In genomic region chr12:95473440-95473946, GRCh38 we compare ENCODE assay signal across 1 cellular context.
TF ChIP-seq lines count a peak whose summit lies in the region.

No MANE protein-coding gene starts in this region.

TF ChIP-seq in HEK293, 187 proteins besides CTCF, POLR2A, EP300 and RAD21 (continued from another document):
- TF ChIP-seq ZNF221 (tag by site-specific recombination; IDR thresholded peaks at IDR 0.05; ENCODE audit: borderline replicate concordance) = no peak
- no peak for TF ChIP-seq RBAK (tag by site-specific recombination; IDR thresholded peaks at IDR 0.05)
- TF ChIP-seq, protein P1, sequence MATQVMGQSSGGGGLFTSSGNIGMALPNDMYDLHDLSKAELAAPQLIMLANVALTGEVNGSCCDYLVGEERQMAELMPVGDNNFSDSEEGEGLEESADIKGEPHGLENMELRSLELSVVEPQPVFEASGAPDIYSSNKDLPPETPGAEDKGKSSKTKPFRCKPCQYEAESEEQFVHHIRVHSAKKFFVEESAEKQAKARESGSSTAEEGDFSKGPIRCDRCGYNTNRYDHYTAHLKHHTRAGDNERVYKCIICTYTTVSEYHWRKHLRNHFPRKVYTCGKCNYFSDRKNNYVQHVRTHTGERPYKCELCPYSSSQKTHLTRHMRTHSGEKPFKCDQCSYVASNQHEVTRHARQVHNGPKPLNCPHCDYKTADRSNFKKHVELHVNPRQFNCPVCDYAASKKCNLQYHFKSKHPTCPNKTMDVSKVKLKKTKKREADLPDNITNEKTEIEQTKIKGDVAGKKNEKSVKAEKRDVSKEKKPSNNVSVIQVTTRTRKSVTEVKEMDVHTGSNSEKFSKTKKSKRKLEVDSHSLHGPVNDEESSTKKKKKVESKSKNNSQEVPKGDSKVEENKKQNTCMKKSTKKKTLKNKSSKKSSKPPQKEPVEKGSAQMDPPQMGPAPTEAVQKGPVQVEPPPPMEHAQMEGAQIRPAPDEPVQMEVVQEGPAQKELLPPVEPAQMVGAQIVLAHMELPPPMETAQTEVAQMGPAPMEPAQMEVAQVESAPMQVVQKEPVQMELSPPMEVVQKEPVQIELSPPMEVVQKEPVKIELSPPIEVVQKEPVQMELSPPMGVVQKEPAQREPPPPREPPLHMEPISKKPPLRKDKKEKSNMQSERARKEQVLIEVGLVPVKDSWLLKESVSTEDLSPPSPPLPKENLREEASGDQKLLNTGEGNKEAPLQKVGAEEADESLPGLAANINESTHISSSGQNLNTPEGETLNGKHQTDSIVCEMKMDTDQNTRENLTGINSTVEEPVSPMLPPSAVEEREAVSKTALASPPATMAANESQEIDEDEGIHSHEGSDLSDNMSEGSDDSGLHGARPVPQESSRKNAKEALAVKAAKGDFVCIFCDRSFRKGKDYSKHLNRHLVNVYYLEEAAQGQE (tag by site-specific recombination; IDR thresholded peaks at IDR 0.05) = no peak
- no peak for TF ChIP-seq ZNF704 (tag by site-specific recombination; IDR thresholded peaks at IDR 0.05)
- TF ChIP-seq, protein P2, sequence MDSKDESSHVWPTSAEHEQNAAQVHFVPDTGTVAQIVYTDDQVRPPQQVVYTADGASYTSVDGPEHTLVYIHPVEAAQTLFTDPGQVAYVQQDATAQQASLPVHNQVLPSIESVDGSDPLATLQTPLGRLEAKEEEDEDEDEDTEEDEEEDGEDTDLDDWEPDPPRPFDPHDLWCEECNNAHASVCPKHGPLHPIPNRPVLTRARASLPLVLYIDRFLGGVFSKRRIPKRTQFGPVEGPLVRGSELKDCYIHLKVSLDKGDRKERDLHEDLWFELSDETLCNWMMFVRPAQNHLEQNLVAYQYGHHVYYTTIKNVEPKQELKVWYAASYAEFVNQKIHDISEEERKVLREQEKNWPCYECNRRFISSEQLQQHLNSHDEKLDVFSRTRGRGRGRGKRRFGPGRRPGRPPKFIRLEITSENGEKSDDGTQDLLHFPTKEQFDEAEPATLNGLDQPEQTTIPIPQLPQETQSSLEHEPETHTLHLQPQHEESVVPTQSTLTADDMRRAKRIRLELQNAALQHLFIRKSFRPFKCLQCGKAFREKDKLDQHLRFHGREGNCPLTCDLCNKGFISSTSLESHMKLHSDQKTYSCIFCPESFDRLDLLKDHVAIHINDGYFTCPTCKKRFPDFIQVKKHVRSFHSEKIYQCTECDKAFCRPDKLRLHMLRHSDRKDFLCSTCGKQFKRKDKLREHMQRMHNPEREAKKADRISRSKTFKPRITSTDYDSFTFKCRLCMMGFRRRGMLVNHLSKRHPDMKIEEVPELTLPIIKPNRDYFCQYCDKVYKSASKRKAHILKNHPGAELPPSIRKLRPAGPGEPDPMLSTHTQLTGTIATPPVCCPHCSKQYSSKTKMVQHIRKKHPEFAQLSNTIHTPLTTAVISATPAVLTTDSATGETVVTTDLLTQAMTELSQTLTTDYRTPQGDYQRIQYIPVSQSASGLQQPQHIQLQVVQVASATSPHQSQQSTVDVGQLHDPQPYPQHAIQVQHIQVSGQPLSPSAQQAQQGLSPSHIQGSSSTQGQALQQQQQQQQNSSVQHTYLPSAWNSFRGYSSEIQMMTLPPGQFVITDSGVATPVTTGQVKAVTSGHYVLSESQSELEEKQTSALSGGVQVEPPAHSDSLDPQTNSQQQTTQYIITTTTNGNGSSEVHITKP (tag by site-specific recombination; IDR thresholded peaks at IDR 0.05) = no peak
- no peak for TF ChIP-seq ZNF239 (tag by site-specific recombination; IDR thresholded peaks at IDR 0.05)
- 0 out of 2 replicates have a peak, but pooled peaks have one; percentile 47 for TF ChIP-seq TRIM28 (IDR thresholded peaks at IDR 0.05; ENCODE audit: borderline replicate concordance, low read length)
- no peak for TF ChIP-seq KLF16 (tag by site-specific recombination; IDR thresholded peaks at IDR 0.05)
- no peak for TF ChIP-seq ZNF701 (tag by site-specific recombination; IDR thresholded peaks at IDR 0.05)
- TF ChIP-seq ZNF530 (tag by site-specific recombination; IDR thresholded peaks at IDR 0.05; ENCODE audit: low read depth) = no peak
- 0 out of 2 replicates have a peak, but pooled peaks have one; percentile 20 for TF ChIP-seq ZBTB6 (tag by site-specific recombination; IDR thresholded peaks at IDR 0.05)
- peak; percentile 91 for TF ChIP-seq SCRT2 (tag by site-specific recombination; IDR thresholded peaks at IDR 0.05)
- TF ChIP-seq ZNF76 (tag by site-specific recombination; IDR thresholded peaks at IDR 0.05; ENCODE audit: borderline replicate concordance, low read depth) = no peak
- TF ChIP-seq KLF9 (tag by site-specific recombination; IDR thresholded peaks at IDR 0.05; ENCODE audit: low read depth) = no peak
- TF ChIP-seq ZBTB44 (tag by site-specific recombination; IDR thresholded peaks at IDR 0.05) = no peak
- no peak for TF ChIP-seq SCRT1 (tag by site-specific recombination; IDR thresholded peaks at IDR 0.05; ENCODE audit: borderline replicate concordance)
